ENCODE assay signal across 8 cellular contexts in the genomic region with DNA sequence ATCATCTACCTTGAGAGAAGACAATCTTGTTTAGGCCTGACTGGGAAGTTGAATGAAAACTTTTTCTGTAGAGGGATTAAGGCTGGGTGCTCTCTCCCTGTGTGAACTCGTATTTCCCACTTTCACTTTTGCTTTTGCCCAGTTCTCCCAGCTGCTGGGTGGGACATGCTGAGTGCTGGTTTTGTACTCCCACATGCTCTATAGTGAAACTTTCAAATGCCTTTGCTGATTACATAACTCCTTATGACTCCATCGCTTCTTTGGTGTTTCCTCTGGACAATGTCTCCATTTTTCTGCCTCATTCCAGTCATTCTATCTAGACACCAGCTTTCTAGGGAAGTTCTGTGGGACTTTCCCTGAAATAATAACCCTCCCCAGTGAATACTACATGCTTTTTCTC.
DNase-seq lines count a peak whose midpoint lies in the region; ATAC-seq and TF ChIP-seq lines count a peak whose summit lies in the region.

No MANE protein-coding gene starts in this region.

- H3K4me3 ChIP-seq in HCT116 (replicated peaks in 1 of 2; ENCODE audit: low read depth in 1 of 2, low read length in 2 of 2) (no peak overlapping the region), Panc1 (ENCODE audit: low read depth in 2 of 2, low read length in 2 of 2) (peak overlapping the region in 1 of 2 experiments; percentile 24; a peak in 1 of 4 replicates), suprapubic skin (peak overlapping the region; percentile 17)

- no peak for TF ChIP-seq RAD21 in HCT116 (IDR thresholded peaks at IDR 0.05; ENCODE audit: low read depth)

- H3K79me2 ChIP-seq in HCT116 (ENCODE audit: insufficient read depth, low read length) = no peaks in the 10 kb centered on the region

- no peak overlapping the region for H2AFZ ChIP-seq in HCT116 (ENCODE audit: low read depth, low read length, poor library complexity, severe bottlenecking)

- no peak for TF ChIP-seq POLR2A in HCT116 (IDR thresholded peaks at IDR 0.05; ENCODE audit: borderline replicate concordance, extremely low read depth, insufficient read depth, insufficient read length)
- no peak for TF ChIP-seq POLR2A in suprapubic skin (IDR thresholded peaks at IDR 0.05)

- no peaks in the 10 kb centered on the region for H4K20me1 ChIP-seq in HCT116 (ENCODE audit: insufficient read depth)

- WGBS in suprapubic skin = 12% methylated on average over 2 of the region's 2 CpGs

- H3K9me2 ChIP-seq in HCT116 (ENCODE audit: insufficient read depth) = no peaks in the 10 kb centered on the region

- POLR2A ChIA-PET in GM10248 (lab: Yijun Ruan, JAX) = no interaction called here
- POLR2A ChIA-PET in HCT116 (lab: Charles Lee) = no interaction called here
- POLR2A ChIA-PET in Panc1 (lab: Charles Lee) = no interaction called here

- no peak overlapping the region for H3K9ac ChIP-seq in HCT116 (ENCODE audit: low read length)

- no peak overlapping the region for H3K27ac ChIP-seq in HCT116 (ENCODE audit: low read depth, low read length)
- no peak overlapping the region for H3K27ac ChIP-seq in Panc1 (ENCODE audit: low read length)
- no peak overlapping the region for H3K27ac ChIP-seq in suprapubic skin

- intact Hi-C loops in HCT116 (cut with micrococcal nuclease) (loop anchor here (5.0 to 10.0 kb wide), 3 partner anchors 811 to 1048 kb away; a partner anchor contains a TSS), Panc1 (cut with micrococcal nuclease; ENCODE audit: unreplicated experiment) (no loop called here)

- H3K27me3 ChIP-seq in HCT116 (ENCODE audit: insufficient read depth, low read length) = no peaks in the 10 kb centered on the region
- H3K27me3 ChIP-seq in Panc1 (ENCODE audit: control insufficient read depth, insufficient read depth, low read length) = no peaks in the 10 kb centered on the region
- no peaks in the 10 kb centered on the region for H3K27me3 ChIP-seq in suprapubic skin

- CTCF ChIA-PET in GM10248 (lab: Yijun Ruan, JAX) (interaction anchor here (0.8 to 2.4 kb wide), 5 partner anchors 11 to 845 kb away, joined by 3 to 8 read pairs (median 3); a partner anchor contains a TSS), HCT116 (lab: Charles Lee) (no interaction called here), Panc1 (lab: Charles Lee) (no interaction called here)

- peak; percentile 38 for DNase-seq in GM10248 (ENCODE audit: extremely low spot score)
- no peak for DNase-seq in HCT116 (ENCODE audit: low read depth, low spot score)
- no peak for DNase-seq in Panc1 (ENCODE audit: low read depth, low spot score)
- peak; percentile 14 for DNase-seq in globus pallidus (ENCODE audit: low spot score)
- DNase-seq in suprapubic skin (ENCODE audit: low spot score in 2 of 2) = no peak
- no peak for DNase-seq in islet precursor cell

- in situ Hi-C loops in Panc1 (cut with HindIII; ENCODE audit: low pct_unique_long_range_greater_than_20kb, low sequenced_read_pairs) = no loop called here

- RAD21 ChIA-PET in HCT116 (lab: Charles Lee; ENCODE audit: low non-redundant PET in 1 of 2, low total read pairs in 2 of 2, uncharacterized antibody in 2 of 2, unreplicated experiment in 2 of 2) = no interaction called here

- H3K4me2 ChIP-seq in HCT116 (ENCODE audit: low read length) = peak overlapping the region; percentile 23; the same call in 1 of the 2 replicates

- H3K36me3 ChIP-seq in HCT116 (ENCODE audit: control insufficient read depth in 1 of 2, insufficient read depth in 2 of 2, low read length in 2 of 2) (no peaks in the 10 kb centered on the region), Panc1 (ENCODE audit: control insufficient read depth, insufficient read depth, low read length) (no peaks in the 10 kb centered on the region), suprapubic skin (no peaks in the 10 kb centered on the region)

- no peaks in the 10 kb centered on the region for H3K9me3 ChIP-seq in HCT116 (ENCODE audit: control insufficient read depth in 1 of 2, insufficient read depth in 1 of 2, low read depth in 1 of 2, low read length in 2 of 2)
- H3K9me3 ChIP-seq in Panc1 (ENCODE audit: control insufficient read depth, insufficient read depth, low read depth, low read length) = no peaks in the 10 kb centered on the region
- no peaks in the 10 kb centered on the region for H3K9me3 ChIP-seq in suprapubic skin

- TF ChIP-seq CTCF in GM10248 (IDR thresholded peaks at IDR 0.05; ENCODE audit: control extremely low read depth, extremely low read depth, low read depth, missing control alignments) = no peak
- TF ChIP-seq CTCF in HCT116 (IDR thresholded peaks at IDR 0.05 in 2 of 3, conservative IDR thresholded peaks at IDR 0.05 in 1 of 3; ENCODE audit: borderline replicate concordance in 1 of 3, insufficient read depth in 1 of 3, low read depth in 2 of 3, low read length in 2 of 3) = no peak
- TF ChIP-seq CTCF in Panc1 (IDR thresholded peaks at IDR 0.05) = no peak
- TF ChIP-seq CTCF in suprapubic skin (IDR thresholded peaks at IDR 0.05) = no peak

- ATAC-seq in HCT116 (no peak), Panc1 (peak; percentile 65; the same call in 1 of the 2 replicates), GM18867 (IDR thresholded peaks at IDR 0.05; ENCODE audit: unreplicated experiment) (no peak), GM19452 (IDR thresholded peaks at IDR 0.05; ENCODE audit: unreplicated experiment) (no peak)

- H3K4me1 ChIP-seq in HCT116 (ENCODE audit: control insufficient read depth in 1 of 2, insufficient read depth in 2 of 2, low read length in 2 of 2) (peaks cover 0 to 9% of the 10 kb centered on the region in 2 experiments; a peak in 1 of 4 replicates), Panc1 (ENCODE audit: control insufficient read depth, insufficient read depth, low read length) (no peaks in the 10 kb centered on the region), suprapubic skin (peaks cover 6% of the 10 kb centered on the region)

- TF ChIP-seq EP300 in suprapubic skin (IDR thresholded peaks at IDR 0.05) = no peak

- no TSS peak for BruUV-seq in HCT116 (replicated peaks; lab: Mats Ljungman, UMichigan)
- no TSS peak for BruUV-seq in Panc1 (replicated peaks; lab: Mats Ljungman, UMichigan)

TF ChIP-seq in HCT116, 20 proteins besides CTCF, POLR2A, EP300 and RAD21 (continues in another document):
- TF ChIP-seq ZNF274 (IDR thresholded peaks at IDR 0.05; ENCODE audit: low read depth, low read length) (no peak), ELF1 (IDR thresholded peaks at IDR 0.05; ENCODE audit: borderline replicate concordance, low read depth) (no peak), EZH2phosphoT487 (IDR thresholded peaks at IDR 0.05; ENCODE audit: borderline replicate concordance) (no peak), SP1 (IDR thresholded peaks at IDR 0.05; ENCODE audit: low read depth) (no peak), POLR2AphosphoS5 (IDR thresholded peaks at IDR 0.05; ENCODE audit: low read depth, low read length) (no peak), SRF (IDR thresholded peaks at IDR 0.05; ENCODE audit: low read depth) (no peak), CBX3 (IDR thresholded peaks at IDR 0.05; ENCODE audit: low read depth) (no peak), YY1 (IDR thresholded peaks at IDR 0.05; ENCODE audit: extremely low read depth, insufficient replicate concordance, low read depth, low read length) (no peak)
- TF ChIP-seq, protein P1, sequence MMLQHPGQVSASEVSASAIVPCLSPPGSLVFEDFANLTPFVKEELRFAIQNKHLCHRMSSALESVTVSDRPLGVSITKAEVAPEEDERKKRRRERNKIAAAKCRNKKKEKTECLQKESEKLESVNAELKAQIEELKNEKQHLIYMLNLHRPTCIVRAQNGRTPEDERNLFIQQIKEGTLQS (IDR thresholded peaks at IDR 0.05) = no peak
- TF ChIP-seq, protein P2, sequence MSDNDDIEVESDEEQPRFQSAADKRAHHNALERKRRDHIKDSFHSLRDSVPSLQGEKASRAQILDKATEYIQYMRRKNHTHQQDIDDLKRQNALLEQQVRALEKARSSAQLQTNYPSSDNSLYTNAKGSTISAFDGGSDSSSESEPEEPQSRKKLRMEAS (IDR thresholded peaks at IDR 0.05) = no peak
- TF ChIP-seq, protein P3, sequence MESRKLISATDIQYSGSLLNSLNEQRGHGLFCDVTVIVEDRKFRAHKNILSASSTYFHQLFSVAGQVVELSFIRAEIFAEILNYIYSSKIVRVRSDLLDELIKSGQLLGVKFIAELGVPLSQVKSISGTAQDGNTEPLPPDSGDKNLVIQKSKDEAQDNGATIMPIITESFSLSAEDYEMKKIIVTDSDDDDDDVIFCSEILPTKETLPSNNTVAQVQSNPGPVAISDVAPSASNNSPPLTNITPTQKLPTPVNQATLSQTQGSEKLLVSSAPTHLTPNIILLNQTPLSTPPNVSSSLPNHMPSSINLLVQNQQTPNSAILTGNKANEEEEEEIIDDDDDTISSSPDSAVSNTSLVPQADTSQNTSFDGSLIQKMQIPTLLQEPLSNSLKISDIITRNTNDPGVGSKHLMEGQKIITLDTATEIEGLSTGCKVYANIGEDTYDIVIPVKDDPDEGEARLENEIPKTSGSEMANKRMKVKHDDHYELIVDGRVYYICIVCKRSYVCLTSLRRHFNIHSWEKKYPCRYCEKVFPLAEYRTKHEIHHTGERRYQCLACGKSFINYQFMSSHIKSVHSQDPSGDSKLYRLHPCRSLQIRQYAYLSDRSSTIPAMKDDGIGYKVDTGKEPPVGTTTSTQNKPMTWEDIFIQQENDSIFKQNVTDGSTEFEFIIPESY (IDR thresholded peaks at IDR 0.05; ENCODE audit: extremely low read depth, insufficient replicate concordance, low read length) = no peak
- TF ChIP-seq, protein P4, sequence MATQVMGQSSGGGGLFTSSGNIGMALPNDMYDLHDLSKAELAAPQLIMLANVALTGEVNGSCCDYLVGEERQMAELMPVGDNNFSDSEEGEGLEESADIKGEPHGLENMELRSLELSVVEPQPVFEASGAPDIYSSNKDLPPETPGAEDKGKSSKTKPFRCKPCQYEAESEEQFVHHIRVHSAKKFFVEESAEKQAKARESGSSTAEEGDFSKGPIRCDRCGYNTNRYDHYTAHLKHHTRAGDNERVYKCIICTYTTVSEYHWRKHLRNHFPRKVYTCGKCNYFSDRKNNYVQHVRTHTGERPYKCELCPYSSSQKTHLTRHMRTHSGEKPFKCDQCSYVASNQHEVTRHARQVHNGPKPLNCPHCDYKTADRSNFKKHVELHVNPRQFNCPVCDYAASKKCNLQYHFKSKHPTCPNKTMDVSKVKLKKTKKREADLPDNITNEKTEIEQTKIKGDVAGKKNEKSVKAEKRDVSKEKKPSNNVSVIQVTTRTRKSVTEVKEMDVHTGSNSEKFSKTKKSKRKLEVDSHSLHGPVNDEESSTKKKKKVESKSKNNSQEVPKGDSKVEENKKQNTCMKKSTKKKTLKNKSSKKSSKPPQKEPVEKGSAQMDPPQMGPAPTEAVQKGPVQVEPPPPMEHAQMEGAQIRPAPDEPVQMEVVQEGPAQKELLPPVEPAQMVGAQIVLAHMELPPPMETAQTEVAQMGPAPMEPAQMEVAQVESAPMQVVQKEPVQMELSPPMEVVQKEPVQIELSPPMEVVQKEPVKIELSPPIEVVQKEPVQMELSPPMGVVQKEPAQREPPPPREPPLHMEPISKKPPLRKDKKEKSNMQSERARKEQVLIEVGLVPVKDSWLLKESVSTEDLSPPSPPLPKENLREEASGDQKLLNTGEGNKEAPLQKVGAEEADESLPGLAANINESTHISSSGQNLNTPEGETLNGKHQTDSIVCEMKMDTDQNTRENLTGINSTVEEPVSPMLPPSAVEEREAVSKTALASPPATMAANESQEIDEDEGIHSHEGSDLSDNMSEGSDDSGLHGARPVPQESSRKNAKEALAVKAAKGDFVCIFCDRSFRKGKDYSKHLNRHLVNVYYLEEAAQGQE (IDR thresholded peaks at IDR 0.05; ENCODE audit: low read depth) = no peak

Comparison
In these comparisons a context has a peak if more than half of its experiments do, and no peak if none do; other contexts are left out.
1. DNase-seq: peak in GM10248 (single experiment) and globus pallidus (single experiment); none in HCT116 (single experiment), Panc1 (single experiment), suprapubic skin (0 of 2) and islet precursor cell (single experiment).